In the genomic region with DNA sequence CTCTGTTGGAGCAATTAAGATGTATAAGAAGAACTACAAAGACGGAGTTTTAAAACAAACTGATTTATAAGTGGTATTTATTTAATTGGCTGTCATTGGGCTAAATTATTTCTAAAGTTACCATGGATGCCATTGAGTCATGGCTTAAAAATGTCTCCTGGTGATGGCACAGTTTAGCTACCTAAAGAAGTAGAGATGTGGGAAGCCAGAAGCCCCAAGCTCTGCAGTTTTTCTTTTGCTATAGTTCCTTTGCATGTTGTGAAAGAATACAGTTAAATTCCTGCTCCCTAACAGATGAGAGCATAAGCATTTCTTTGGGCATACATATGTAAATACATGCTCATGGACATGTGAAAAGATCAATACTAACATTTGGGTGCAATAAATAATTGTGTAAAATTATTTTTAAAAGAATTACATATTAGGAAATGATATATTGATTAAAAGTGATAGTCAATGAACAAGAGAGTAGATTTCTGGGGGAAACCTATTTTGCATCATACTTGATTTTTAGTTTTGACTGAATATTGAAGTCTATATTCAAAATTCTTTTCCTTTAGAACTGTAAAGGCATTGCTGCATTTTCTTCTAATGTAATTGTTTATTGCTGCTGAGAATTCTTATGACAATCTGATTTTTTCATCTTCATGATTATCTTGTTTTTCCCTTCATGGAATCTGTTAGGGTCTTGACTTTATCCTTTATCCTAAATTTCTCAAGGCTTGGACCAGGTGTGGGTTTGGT, we compare ENCODE assay signal across 10 cellular contexts.
DNase-seq lines count a peak whose midpoint lies in the region; ATAC-seq lines count a peak whose summit lies in the region.
"Had no signal": no experiment of that assay in that cellular context is flagged by ENCODE, and none has a peak within 500 bp of the region (broad histone marks: within the 10 kb centered on the region; RNA-seq: fewer than 3 reads in every experiment).

No MANE protein-coding gene starts in this region.

- no peak for ATAC-seq in activated naive CD8-positive, alpha-beta T cell treated with anti-CD3 and anti-CD28 coated beads, Interleukin-2, amount 50 U/mL, for 24 hours
- ATAC-seq in memory B cell (ENCODE audit: low read depth), result no peak

- H3K9ac ChIP-seq in BLaER1, result no peak overlapping the region
- H3K9ac ChIP-seq in HUES6 (ENCODE audit: low read length), result no peak overlapping the region

- H3K27me3 ChIP-seq in BLaER1 (no peaks in the 10 kb centered on the region), HUES6 (ENCODE audit: control insufficient read depth, insufficient read depth, low read length) (no peaks in the 10 kb centered on the region; the same call in 1 of the 2 replicates)

- peaks cover 70% of the 10 kb centered on the region for H3K4me1 Mint-ChIP-seq in activated naive CD8-positive, alpha-beta T cell treated with anti-CD3 and anti-CD28 coated beads, Interleukin-2, amount 50 U/mL, for 24 hours
- peaks cover 41% of the 10 kb centered on the region for H3K4me1 Mint-ChIP-seq in memory B cell

- no peak for DNase-seq in activated naive CD8-positive, alpha-beta T cell treated with anti-CD3 and anti-CD28 coated beads, Interleukin-2, amount 50 U/mL, for 24 hours
- DNase-seq in memory B cell (ENCODE audit: low spot score in 2 of 2), result no peak
- DNase-seq in ecto neural progenitor cell (ENCODE audit: low spot score), result no peak
- DNase-seq in SW 1271 (lab: John Stamatoyannopoulos, UW), result no peak
- DNase-seq in 8988T, result no peak
- DNase-seq in SIG-M5 treated with dmso at 0.1 percent for 504 hours (lab: John Stamatoyannopoulos, UW; ENCODE audit: unreplicated experiment), result no peak
- DNase-seq: activated CD4-positive, alpha-beta T cell treated with anti-CD3 and anti-CD28 coated beads, Interleukin-2, amount 50 U/mL, for 1 hour; NCI-H526 had no signal

- H3K9me3 Mint-ChIP-seq in activated naive CD8-positive, alpha-beta T cell treated with anti-CD3 and anti-CD28 coated beads, Interleukin-2, amount 50 U/mL, for 24 hours, result no peaks in the 10 kb centered on the region
- no peaks in the 10 kb centered on the region for H3K9me3 Mint-ChIP-seq in memory B cell

- peak overlapping the region; percentile 99 for H3K4me3 Mint-ChIP-seq in activated naive CD8-positive, alpha-beta T cell treated with anti-CD3 and anti-CD28 coated beads, Interleukin-2, amount 50 U/mL, for 24 hours
- H3K4me3 Mint-ChIP-seq in memory B cell, result peak overlapping the region; percentile 14

- no peaks in the 10 kb centered on the region for H3K27me3 Mint-ChIP-seq in activated naive CD8-positive, alpha-beta T cell treated with anti-CD3 and anti-CD28 coated beads, Interleukin-2, amount 50 U/mL, for 24 hours
- H3K27me3 Mint-ChIP-seq in memory B cell, result no peaks in the 10 kb centered on the region

- no peaks in the 10 kb centered on the region for H3K9me3 ChIP-seq in BLaER1
- no peaks in the 10 kb centered on the region for H3K9me3 ChIP-seq in HUES6 (ENCODE audit: control insufficient read depth, insufficient read depth, low read depth, low read length)

- H3K4me1 ChIP-seq in BLaER1 (peaks cover 23% of the 10 kb centered on the region), HUES6 (ENCODE audit: control insufficient read depth, insufficient read depth, low read length) (peaks cover 11% of the 10 kb centered on the region; the same call in 1 of the 2 replicates)

- no peak overlapping the region for H3K27ac ChIP-seq in BLaER1
- H3K27ac ChIP-seq in HUES6 (ENCODE audit: low read depth, low read length), result 0 out of 2 replicates have a peak overlapping the region, but pooled peaks have one; percentile 19

- H3K36me3 Mint-ChIP-seq in activated naive CD8-positive, alpha-beta T cell treated with anti-CD3 and anti-CD28 coated beads, Interleukin-2, amount 50 U/mL, for 24 hours (ENCODE audit: low read depth), result peaks cover 46% of the 10 kb centered on the region
- peaks cover 11% of the 10 kb centered on the region for H3K36me3 Mint-ChIP-seq in memory B cell

- H3K4me3 ChIP-seq in BLaER1 (no peak overlapping the region), HUES6 (ENCODE audit: low read depth, low read length) (peak overlapping the region; percentile 98)

- H3K36me3 ChIP-seq in BLaER1 (peaks cover 39% of the 10 kb centered on the region), HUES6 (ENCODE audit: control insufficient read depth, insufficient read depth, low read length) (peaks cover 13% of the 10 kb centered on the region)

- H3K27ac Mint-ChIP-seq in activated naive CD8-positive, alpha-beta T cell treated with anti-CD3 and anti-CD28 coated beads, Interleukin-2, amount 50 U/mL, for 24 hours, result peak overlapping the region; percentile 100
- H3K27ac Mint-ChIP-seq in memory B cell, result peak overlapping the region; percentile 24

- peak overlapping the region; percentile 78 for H3K4me2 ChIP-seq in BLaER1

- peaks cover 63% of the 10 kb centered on the region for H4K20me1 ChIP-seq in BLaER1
